ENCODE assay signal across 9 cellular contexts in genomic region chr12:108432423-108432822, GRCh38.
"Had no signal": no experiment of that assay in that cellular context is flagged by ENCODE, and none has a peak within 500 bp of the region (broad histone marks: within the 10 kb centered on the region; RNA-seq: fewer than 3 reads in every experiment).

No MANE protein-coding gene starts in this region.

- H3K27ac ChIP-seq: HL-60, KMS-11 had no signal

- H3K4me2 ChIP-seq: KMS-11 had no signal

- DNase-seq: GOT3, HFFc6, IMR-90, KBM-7 had no signal

- H3K4me1 ChIP-seq: HAP-1 had no signal

- H3K4me3 Mint-ChIP-seq: HFFc6 had no signal

- H3K27ac Mint-ChIP-seq: HFFc6 had no signal

- H3K4me3 ChIP-seq: HAP-1 had no signal

- FAIRE-seq: H54 had no signal

- ATAC-seq: HCT116 had no signal

- H3K9me3 ChIP-seq: HAP-1 had no signal

- H3K36me3 ChIP-seq: HAP-1 had no signal

- H3K9ac ChIP-seq: KMS-11 had no signal
